Comparison of ENCODE assay signal across 1 cellular context in the genomic region with DNA sequence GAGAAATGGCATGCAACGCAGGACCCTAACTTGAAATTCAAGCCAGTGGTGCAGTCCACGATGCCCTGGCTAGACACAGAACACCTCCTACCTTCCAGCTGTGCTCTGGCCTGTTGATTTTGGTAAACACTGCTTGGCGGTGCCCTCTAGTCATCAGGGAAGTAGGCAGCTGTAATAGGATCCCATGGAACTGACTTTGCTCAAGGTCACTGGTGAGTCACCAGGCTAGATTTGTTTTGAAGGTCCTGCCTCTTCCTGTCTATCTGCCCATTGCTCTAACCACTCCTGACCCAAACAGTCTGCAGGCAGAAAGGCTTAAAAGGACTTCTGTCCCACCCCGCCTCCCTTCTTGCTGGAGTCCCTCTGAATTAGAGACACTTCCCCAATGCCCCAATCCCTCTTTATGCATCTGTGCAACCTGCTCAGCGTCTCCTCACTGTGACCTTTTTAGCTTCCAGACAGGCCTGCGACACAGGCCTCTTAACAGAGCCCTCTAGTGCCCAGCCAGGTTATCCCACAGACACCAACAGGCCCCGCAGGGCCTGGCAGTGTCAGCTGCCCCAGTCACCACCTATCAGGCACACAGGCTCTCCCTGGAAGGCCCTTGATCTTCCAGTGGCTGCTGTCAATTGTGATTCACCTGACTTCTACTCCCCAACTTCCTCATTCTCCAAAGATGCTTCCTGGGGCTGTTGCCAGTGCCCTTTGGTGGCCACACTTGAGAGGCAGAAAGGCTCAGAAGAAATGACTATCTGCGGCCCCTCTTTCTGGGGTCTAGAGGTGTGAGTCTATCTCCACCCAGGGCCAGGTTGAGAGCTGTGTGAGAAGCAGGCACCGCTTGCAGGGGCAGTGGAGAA.
TF ChIP-seq lines count a peak whose summit lies in the region.

No MANE protein-coding gene starts in this region.

TF ChIP-seq in HepG2, 621 proteins besides CTCF, POLR2A, EP300 and RAD21 (continued from another document and continues in another):
- TF ChIP-seq, protein P1, sequence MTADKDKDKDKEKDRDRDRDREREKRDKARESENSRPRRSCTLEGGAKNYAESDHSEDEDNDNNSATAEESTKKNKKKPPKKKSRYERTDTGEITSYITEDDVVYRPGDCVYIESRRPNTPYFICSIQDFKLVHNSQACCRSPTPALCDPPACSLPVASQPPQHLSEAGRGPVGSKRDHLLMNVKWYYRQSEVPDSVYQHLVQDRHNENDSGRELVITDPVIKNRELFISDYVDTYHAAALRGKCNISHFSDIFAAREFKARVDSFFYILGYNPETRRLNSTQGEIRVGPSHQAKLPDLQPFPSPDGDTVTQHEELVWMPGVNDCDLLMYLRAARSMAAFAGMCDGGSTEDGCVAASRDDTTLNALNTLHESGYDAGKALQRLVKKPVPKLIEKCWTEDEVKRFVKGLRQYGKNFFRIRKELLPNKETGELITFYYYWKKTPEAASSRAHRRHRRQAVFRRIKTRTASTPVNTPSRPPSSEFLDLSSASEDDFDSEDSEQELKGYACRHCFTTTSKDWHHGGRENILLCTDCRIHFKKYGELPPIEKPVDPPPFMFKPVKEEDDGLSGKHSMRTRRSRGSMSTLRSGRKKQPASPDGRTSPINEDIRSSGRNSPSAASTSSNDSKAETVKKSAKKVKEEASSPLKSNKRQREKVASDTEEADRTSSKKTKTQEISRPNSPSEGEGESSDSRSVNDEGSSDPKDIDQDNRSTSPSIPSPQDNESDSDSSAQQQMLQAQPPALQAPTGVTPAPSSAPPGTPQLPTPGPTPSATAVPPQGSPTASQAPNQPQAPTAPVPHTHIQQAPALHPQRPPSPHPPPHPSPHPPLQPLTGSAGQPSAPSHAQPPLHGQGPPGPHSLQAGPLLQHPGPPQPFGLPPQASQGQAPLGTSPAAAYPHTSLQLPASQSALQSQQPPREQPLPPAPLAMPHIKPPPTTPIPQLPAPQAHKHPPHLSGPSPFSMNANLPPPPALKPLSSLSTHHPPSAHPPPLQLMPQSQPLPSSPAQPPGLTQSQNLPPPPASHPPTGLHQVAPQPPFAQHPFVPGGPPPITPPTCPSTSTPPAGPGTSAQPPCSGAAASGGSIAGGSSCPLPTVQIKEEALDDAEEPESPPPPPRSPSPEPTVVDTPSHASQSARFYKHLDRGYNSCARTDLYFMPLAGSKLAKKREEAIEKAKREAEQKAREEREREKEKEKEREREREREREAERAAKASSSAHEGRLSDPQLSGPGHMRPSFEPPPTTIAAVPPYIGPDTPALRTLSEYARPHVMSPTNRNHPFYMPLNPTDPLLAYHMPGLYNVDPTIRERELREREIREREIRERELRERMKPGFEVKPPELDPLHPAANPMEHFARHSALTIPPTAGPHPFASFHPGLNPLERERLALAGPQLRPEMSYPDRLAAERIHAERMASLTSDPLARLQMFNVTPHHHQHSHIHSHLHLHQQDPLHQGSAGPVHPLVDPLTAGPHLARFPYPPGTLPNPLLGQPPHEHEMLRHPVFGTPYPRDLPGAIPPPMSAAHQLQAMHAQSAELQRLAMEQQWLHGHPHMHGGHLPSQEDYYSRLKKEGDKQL (CRISPR knock-in tag; IDR thresholded peaks at IDR 0.05; ENCODE audit: low read depth): peak; percentile 52; the same call in 1 of the 2 replicates
- TF ChIP-seq ARNT (IDR thresholded peaks at IDR 0.05): no peak
- 0 out of 2 replicates have a peak, but pooled peaks have one; percentile 17 for TF ChIP-seq ZFP82 (CRISPR knock-in tag; IDR thresholded peaks at IDR 0.05; ENCODE audit: borderline replicate concordance)
- TF ChIP-seq, protein P2, sequence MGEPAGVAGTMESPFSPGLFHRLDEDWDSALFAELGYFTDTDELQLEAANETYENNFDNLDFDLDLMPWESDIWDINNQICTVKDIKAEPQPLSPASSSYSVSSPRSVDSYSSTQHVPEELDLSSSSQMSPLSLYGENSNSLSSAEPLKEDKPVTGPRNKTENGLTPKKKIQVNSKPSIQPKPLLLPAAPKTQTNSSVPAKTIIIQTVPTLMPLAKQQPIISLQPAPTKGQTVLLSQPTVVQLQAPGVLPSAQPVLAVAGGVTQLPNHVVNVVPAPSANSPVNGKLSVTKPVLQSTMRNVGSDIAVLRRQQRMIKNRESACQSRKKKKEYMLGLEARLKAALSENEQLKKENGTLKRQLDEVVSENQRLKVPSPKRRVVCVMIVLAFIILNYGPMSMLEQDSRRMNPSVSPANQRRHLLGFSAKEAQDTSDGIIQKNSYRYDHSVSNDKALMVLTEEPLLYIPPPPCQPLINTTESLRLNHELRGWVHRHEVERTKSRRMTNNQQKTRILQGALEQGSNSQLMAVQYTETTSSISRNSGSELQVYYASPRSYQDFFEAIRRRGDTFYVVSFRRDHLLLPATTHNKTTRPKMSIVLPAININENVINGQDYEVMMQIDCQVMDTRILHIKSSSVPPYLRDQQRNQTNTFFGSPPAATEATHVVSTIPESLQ (CRISPR knock-in tag; conservative IDR thresholded peaks at IDR 0.05): 0 out of 2 replicates have a peak, but pooled peaks have one; percentile 51
- TF ChIP-seq, protein P3, sequence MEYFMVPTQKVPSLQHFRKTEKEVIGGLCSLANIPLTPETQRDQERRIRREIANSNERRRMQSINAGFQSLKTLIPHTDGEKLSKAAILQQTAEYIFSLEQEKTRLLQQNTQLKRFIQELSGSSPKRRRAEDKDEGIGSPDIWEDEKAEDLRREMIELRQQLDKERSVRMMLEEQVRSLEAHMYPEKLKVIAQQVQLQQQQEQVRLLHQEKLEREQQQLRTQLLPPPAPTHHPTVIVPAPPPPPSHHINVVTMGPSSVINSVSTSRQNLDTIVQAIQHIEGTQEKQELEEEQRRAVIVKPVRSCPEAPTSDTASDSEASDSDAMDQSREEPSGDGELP (IDR thresholded peaks at IDR 0.05; ENCODE audit: borderline replicate concordance, low read depth): peak; percentile 100
- TF ChIP-seq, protein P4, sequence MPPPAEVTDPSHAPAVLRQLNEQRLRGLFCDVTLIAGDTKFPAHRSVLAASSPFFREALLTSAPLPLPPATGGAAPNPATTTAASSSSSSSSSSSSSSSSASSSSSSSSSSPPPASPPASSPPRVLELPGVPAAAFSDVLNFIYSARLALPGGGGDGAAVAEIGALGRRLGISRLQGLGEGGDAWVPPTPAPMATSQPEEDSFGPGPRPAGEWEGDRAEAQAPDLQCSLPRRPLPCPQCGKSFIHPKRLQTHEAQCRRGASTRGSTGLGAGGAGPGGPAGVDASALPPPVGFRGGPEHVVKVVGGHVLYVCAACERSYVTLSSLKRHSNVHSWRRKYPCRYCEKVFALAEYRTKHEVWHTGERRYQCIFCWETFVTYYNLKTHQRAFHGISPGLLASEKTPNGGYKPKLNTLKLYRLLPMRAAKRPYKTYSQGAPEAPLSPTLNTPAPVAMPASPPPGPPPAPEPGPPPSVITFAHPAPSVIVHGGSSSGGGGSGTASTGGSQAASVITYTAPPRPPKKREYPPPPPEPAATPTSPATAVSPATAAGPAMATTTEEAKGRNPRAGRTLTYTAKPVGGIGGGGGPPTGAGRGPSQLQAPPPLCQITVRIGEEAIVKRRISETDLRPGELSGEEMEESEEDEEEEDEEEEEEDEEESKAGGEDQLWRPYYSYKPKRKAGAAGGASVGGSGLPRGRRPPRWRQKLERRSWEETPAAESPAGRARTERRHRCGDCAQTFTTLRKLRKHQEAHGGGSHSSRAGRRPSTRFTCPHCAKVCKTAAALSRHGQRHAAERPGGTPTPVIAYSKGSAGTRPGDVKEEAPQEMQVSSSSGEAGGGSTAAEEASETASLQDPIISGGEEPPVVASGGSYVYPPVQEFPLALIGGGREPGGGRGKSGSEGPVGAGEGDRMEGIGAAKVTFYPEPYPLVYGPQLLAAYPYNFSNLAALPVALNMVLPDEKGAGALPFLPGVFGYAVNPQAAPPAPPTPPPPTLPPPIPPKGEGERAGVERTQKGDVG (CRISPR knock-in tag; IDR thresholded peaks at IDR 0.05; ENCODE audit: borderline replicate concordance): no peak
- TF ChIP-seq ZNF713 (CRISPR knock-in tag; IDR thresholded peaks at IDR 0.05): no peak; the same call in 1 of the 2 replicates
- TF ChIP-seq ZNF329 (CRISPR knock-in tag; IDR thresholded peaks at IDR 0.05; ENCODE audit: low read depth): 0 out of 2 replicates have a peak, but pooled peaks have one; percentile 18
- TF ChIP-seq NCOA2 (CRISPR knock-in tag; IDR thresholded peaks at IDR 0.05): peak; percentile 92
- no peak for TF ChIP-seq ZNF253 (CRISPR knock-in tag; IDR thresholded peaks at IDR 0.05; ENCODE audit: borderline replicate concordance)
- peak; percentile 94; the same call in 1 of the 2 replicates for TF ChIP-seq ZNF749 (CRISPR knock-in tag; IDR thresholded peaks at IDR 0.05; ENCODE audit: borderline replicate concordance)
- TF ChIP-seq AGO1 (IDR thresholded peaks at IDR 0.05; ENCODE audit: low read depth, low read length, poor library complexity, severe bottlenecking): no peak
- TF ChIP-seq, protein P5, sequence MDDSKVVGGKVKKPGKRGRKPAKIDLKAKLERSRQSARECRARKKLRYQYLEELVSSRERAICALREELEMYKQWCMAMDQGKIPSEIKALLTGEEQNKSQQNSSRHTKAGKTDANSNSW (CRISPR knock-in tag; IDR thresholded peaks at IDR 0.05; ENCODE audit: borderline replicate concordance): no peak
- TF ChIP-seq MED13 (CRISPR knock-in tag; IDR thresholded peaks at IDR 0.05): peak; percentile 55; the same call in 1 of the 2 replicates
- peak; percentile 92 for TF ChIP-seq NCOR1 (IDR thresholded peaks at IDR 0.05; ENCODE audit: borderline replicate concordance, low read length)
- no peak for TF ChIP-seq HOXD1 (CRISPR knock-in tag; IDR thresholded peaks at IDR 0.05)
- peak; percentile 74 for TF ChIP-seq CEBPG (CRISPR knock-in tag; IDR thresholded peaks at IDR 0.05)
- TF ChIP-seq EHMT2 (IDR thresholded peaks at IDR 0.05; ENCODE audit: borderline replicate concordance, low read depth, low read length): no peak
- TF ChIP-seq, protein P6, sequence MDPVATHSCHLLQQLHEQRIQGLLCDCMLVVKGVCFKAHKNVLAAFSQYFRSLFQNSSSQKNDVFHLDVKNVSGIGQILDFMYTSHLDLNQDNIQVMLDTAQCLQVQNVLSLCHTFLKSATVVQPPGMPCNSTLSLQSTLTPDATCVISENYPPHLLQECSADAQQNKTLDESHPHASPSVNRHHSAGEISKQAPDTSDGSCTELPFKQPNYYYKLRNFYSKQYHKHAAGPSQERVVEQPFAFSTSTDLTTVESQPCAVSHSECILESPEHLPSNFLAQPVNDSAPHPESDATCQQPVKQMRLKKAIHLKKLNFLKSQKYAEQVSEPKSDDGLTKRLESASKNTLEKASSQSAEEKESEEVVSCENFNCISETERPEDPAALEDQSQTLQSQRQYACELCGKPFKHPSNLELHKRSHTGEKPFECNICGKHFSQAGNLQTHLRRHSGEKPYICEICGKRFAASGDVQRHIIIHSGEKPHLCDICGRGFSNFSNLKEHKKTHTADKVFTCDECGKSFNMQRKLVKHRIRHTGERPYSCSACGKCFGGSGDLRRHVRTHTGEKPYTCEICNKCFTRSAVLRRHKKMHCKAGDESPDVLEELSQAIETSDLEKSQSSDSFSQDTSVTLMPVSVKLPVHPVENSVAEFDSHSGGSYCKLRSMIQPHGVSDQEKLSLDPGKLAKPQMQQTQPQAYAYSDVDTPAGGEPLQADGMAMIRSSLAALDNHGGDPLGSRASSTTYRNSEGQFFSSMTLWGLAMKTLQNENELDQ (CRISPR knock-in tag; IDR thresholded peaks at IDR 0.05; ENCODE audit: borderline replicate concordance): 0 out of 2 replicates have a peak, but pooled peaks have one; percentile 6
- TF ChIP-seq ZNF317 (CRISPR knock-in tag; IDR thresholded peaks at IDR 0.05): peak; percentile 43
- TF ChIP-seq MAFF (IDR thresholded peaks at IDR 0.05; ENCODE audit: low read depth, low read length): 0 out of 2 replicates have a peak, but pooled peaks have one; percentile 2
- peak; percentile 96 for TF ChIP-seq XRCC5 (optimal IDR thresholded peaks at IDR 0.05; ENCODE audit: low read length)
- TF ChIP-seq ZNF792 (CRISPR knock-in tag; IDR thresholded peaks at IDR 0.05): peak; percentile 85
- TF ChIP-seq ZSCAN21 (CRISPR knock-in tag; IDR thresholded peaks at IDR 0.05; ENCODE audit: borderline replicate concordance): no peak
- no peak for TF ChIP-seq ISX (CRISPR knock-in tag; conservative IDR thresholded peaks at IDR 0.05)
- no peak; the same call in 1 of the 2 replicates for TF ChIP-seq SOX13 (IDR thresholded peaks at IDR 0.05)
- TF ChIP-seq SOX13 (CRISPR knock-in tag; conservative IDR thresholded peaks at IDR 0.05 in 1 of 2, IDR thresholded peaks at IDR 0.05 in 1 of 2): peak in 1 of 2 experiments; percentile 80; a peak in 2 of 4 replicates
- TF ChIP-seq ZSCAN31 (CRISPR knock-in tag; IDR thresholded peaks at IDR 0.05; ENCODE audit: low read depth): no peak
- TF ChIP-seq, protein P7, sequence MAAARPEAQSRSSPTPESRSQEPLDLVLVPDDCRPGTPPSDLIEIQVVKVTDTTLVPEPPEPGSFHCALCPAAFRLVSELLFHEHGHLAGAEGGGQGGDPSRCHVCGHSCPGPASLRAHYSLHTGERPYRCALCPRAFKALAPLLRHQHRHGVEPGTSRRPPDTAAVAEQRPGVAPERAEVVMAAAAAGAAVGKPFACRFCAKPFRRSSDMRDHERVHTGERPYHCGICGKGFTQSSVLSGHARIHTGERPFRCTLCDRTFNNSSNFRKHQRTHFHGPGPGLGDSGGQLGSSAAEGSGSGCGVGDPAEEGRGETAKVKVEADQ (CRISPR knock-in tag; IDR thresholded peaks at IDR 0.05; ENCODE audit: borderline replicate concordance): no peak
- TF ChIP-seq, protein P8, sequence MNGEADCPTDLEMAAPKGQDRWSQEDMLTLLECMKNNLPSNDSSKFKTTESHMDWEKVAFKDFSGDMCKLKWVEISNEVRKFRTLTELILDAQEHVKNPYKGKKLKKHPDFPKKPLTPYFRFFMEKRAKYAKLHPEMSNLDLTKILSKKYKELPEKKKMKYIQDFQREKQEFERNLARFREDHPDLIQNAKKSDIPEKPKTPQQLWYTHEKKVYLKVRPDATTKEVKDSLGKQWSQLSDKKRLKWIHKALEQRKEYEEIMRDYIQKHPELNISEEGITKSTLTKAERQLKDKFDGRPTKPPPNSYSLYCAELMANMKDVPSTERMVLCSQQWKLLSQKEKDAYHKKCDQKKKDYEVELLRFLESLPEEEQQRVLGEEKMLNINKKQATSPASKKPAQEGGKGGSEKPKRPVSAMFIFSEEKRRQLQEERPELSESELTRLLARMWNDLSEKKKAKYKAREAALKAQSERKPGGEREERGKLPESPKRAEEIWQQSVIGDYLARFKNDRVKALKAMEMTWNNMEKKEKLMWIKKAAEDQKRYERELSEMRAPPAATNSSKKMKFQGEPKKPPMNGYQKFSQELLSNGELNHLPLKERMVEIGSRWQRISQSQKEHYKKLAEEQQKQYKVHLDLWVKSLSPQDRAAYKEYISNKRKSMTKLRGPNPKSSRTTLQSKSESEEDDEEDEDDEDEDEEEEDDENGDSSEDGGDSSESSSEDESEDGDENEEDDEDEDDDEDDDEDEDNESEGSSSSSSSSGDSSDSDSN (CRISPR knock-in tag; IDR thresholded peaks at IDR 0.05): peak; percentile 74
- TF ChIP-seq ZNF598 (CRISPR knock-in tag; IDR thresholded peaks at IDR 0.05; ENCODE audit: borderline replicate concordance): no peak
- TF ChIP-seq ZNF234 (CRISPR knock-in tag; conservative IDR thresholded peaks at IDR 0.05): no peak
